Comparison of ENCODE assay signal across 1 cellular context in genomic region chr2:125643585-125643984, GRCh38.
TF ChIP-seq lines count a peak whose summit lies in the region.

No MANE protein-coding gene starts in this region.

TF ChIP-seq in GM12878, 131 proteins besides CTCF, POLR2A, EP300 and RAD21 (continued from another document):
- no peak for TF ChIP-seq GATAD2B (conservative IDR thresholded peaks at IDR 0.05; ENCODE audit: low read depth)
- TF ChIP-seq SREBF2 (IDR thresholded peaks at IDR 0.05; ENCODE audit: low read length) = no peak
- no peak for TF ChIP-seq STAT3 (IDR thresholded peaks at IDR 0.05; ENCODE audit: low read depth, low read length)
- TF ChIP-seq BCL3 (IDR thresholded peaks at IDR 0.05; ENCODE audit: borderline replicate concordance, insufficient read depth, low read depth, low read length, poor library complexity, severe bottlenecking) = no peak
- no peak for TF ChIP-seq SMARCA5 (IDR thresholded peaks at IDR 0.05)
- no peak for TF ChIP-seq KDM1A (IDR thresholded peaks at IDR 0.05; ENCODE audit: borderline replicate concordance)
- TF ChIP-seq BHLHE40 (IDR thresholded peaks at IDR 0.05; ENCODE audit: borderline replicate concordance in 1 of 2, low read depth in 2 of 2, low read length in 1 of 2) = no peak
- TF ChIP-seq EED (IDR thresholded peaks at IDR 0.05; ENCODE audit: low read depth) = peak; percentile 84
- TF ChIP-seq REST (IDR thresholded peaks at IDR 0.05; ENCODE audit: low read depth, low read length) = no peak
- TF ChIP-seq ZNF687 (IDR thresholded peaks at IDR 0.05) = no peak
- TF ChIP-seq TAF1 (IDR thresholded peaks at IDR 0.05; ENCODE audit: borderline replicate concordance, low read depth, low read length) = no peak
- TF ChIP-seq ZNF274 (IDR thresholded peaks at IDR 0.05; ENCODE audit: insufficient read depth, insufficient read length) = no peak
- peak in 1 of 2 experiments; percentile 21; a peak in 1 of 4 replicates for TF ChIP-seq IKZF2 (IDR thresholded peaks at IDR 0.05)
- no peak for TF ChIP-seq MYC (IDR thresholded peaks at IDR 0.05; ENCODE audit: insufficient read depth, insufficient read length, insufficient replicate concordance, low read length, severe bottlenecking)
- TF ChIP-seq IKZF1 (conservative IDR thresholded peaks at IDR 0.05) = no peak
- no peak for TF ChIP-seq EZH2 (IDR thresholded peaks at IDR 0.05; ENCODE audit: borderline replicate concordance, control insufficient read depth, low read depth, low read length)
- peak; percentile 85 for TF ChIP-seq ZBTB40 (IDR thresholded peaks at IDR 0.05; ENCODE audit: borderline replicate concordance)
- peak; percentile 60; the same call in 1 of the 2 replicates for TF ChIP-seq NFIC (IDR thresholded peaks at IDR 0.05; ENCODE audit: low read depth, low read length)
- TF ChIP-seq TCF12 (IDR thresholded peaks at IDR 0.05; ENCODE audit: low read depth, low read length) = peak; percentile 76
- TF ChIP-seq IRF4 (IDR thresholded peaks at IDR 0.05; ENCODE audit: low read depth, low read length) = 0 out of 2 replicates have a peak, but pooled peaks have one; percentile 29
- TF ChIP-seq YBX1 (IDR thresholded peaks at IDR 0.05) = no peak
- TF ChIP-seq ETV6 (conservative IDR thresholded peaks at IDR 0.05 in 1 of 2, IDR thresholded peaks at IDR 0.05 in 1 of 2; ENCODE audit: borderline replicate concordance in 1 of 2, low read depth in 1 of 2) = peak in 1 of 2 experiments; percentile 34; a peak in 1 of 4 replicates
- no peak for TF ChIP-seq NFYA (IDR thresholded peaks at IDR 0.05; ENCODE audit: borderline replicate concordance, low read depth, low read length)
- no peak for TF ChIP-seq BRCA1 (IDR thresholded peaks at IDR 0.05; ENCODE audit: low read depth, low read length)
- TF ChIP-seq E2F8 (IDR thresholded peaks at IDR 0.05; ENCODE audit: low read depth, partially characterized antibody) = no peak
- no peak for TF ChIP-seq ELK1 (IDR thresholded peaks at IDR 0.05; ENCODE audit: low read depth, low read length)
- TF ChIP-seq JUNB (IDR thresholded peaks at IDR 0.05) = peak; percentile 62
- TF ChIP-seq TCF3 (IDR thresholded peaks at IDR 0.05; ENCODE audit: borderline replicate concordance, insufficient read depth, low read depth, low read length) = peak; percentile 60; the same call in 1 of the 2 replicates
- TF ChIP-seq ZNF622 (IDR thresholded peaks at IDR 0.05) = no peak
- TF ChIP-seq WRNIP1 (IDR thresholded peaks at IDR 0.05; ENCODE audit: borderline replicate concordance, low read depth, low read length) = no peak
- no peak for TF ChIP-seq CHD1 (IDR thresholded peaks at IDR 0.05; ENCODE audit: low read depth, low read length)
- peak; percentile 86 for TF ChIP-seq RUNX3 (IDR thresholded peaks at IDR 0.05; ENCODE audit: low read length)
- no peak for TF ChIP-seq HDGF (IDR thresholded peaks at IDR 0.05)
- no peak for TF ChIP-seq ATF3 (IDR thresholded peaks at IDR 0.05; ENCODE audit: borderline replicate concordance, extremely low read depth, low read depth, low read length)
- TF ChIP-seq MEF2A (IDR thresholded peaks at IDR 0.05; ENCODE audit: insufficient read depth, low read depth, low read length) = no peak
- TF ChIP-seq CREM (IDR thresholded peaks at IDR 0.05; ENCODE audit: low read depth) = peak; percentile 42; the same call in 1 of the 2 replicates
- TF ChIP-seq TCF7 (IDR thresholded peaks at IDR 0.05; ENCODE audit: borderline replicate concordance) = 0 out of 2 replicates have a peak, but pooled peaks have one; percentile 21
